Comparison of ENCODE assay signal across 30 cellular contexts in genomic region chr10:55062349-55062748, GRCh38.
"Had no signal": no experiment of that assay in that cellular context is flagged by ENCODE, and none has a peak within 500 bp of the region (broad histone marks: within the 10 kb centered on the region; RNA-seq: fewer than 3 reads in every experiment).

No MANE protein-coding gene starts in this region.

- H3K27me3 ChIP-seq: adrenal gland, ascending aorta, body of pancreas, brain microvascular endothelial cell, breast epithelium, cardiac muscle cell had no signal

- H3K36me3 ChIP-seq: adrenal gland, ascending aorta, brain microvascular endothelial cell, breast epithelium, cardiac muscle cell had no signal

- DNase-seq: activated effector memory CD4-positive, alpha-beta T cell treated with anti-CD3 and anti-CD28 coated beads, Interleukin-2, amount 50 U/mL, for 16 hours; activated effector memory CD4-positive, alpha-beta T cell treated with Interleukin-2 at 50 U/mL for 16 hours; activated gamma-delta T cell; activated gamma-delta T cell treated with Interleukin-2 at 50 U/mL for 16 hours; activated naive CD4-positive, alpha-beta T cell; activated naive CD4-positive, alpha-beta T cell treated with anti-CD3 and anti-CD28 coated beads for 36 hours; activated naive CD4-positive, alpha-beta T cell treated with anti-CD3 and anti-CD28 coated beads, Interleukin-2, amount 10 ng/mL, durations not matched to agents 7 days and 5 days; activated naive CD4-positive, alpha-beta T cell treated with anti-CD3 and anti-CD28 coated beads, Interleukin-2, amount 50 U/mL, for 16 hours; activated naive CD4-positive, alpha-beta T cell treated with Interleukin-2 at 50 U/mL for 16 hours; activated naive CD8-positive, alpha-beta T cell treated with anti-CD3 and anti-CD28 coated beads for 36 hours; activated naive CD8-positive, alpha-beta T cell treated with anti-CD3 and anti-CD28 coated beads, Interleukin-2, amount 10 ng/mL, durations not matched to agents 7 days and 5 days; activated naive CD8-positive, alpha-beta T cell treated with anti-CD3 and anti-CD28 coated beads, Interleukin-2, amount 50 U/mL, for 24 hours; activated T-cell treated with anti-CD3 and anti-CD28 coated beads, Interleukin-2, amount 50 U/mL, for 1 hour; activated T-cell treated with anti-CD3 and anti-CD28 coated beads, Interleukin-2, amount 50 U/mL, for 24 hours; activated T-cell treated with anti-CD3 and anti-CD28 coated beads, Interleukin-2, amount 50 U/mL, for 4 hours; activated T-cell treated with anti-CD3 and anti-CD28 coated beads, Interleukin-2, amount 50 U/mL, for 48 hours; activated T-cell treated with anti-CD3 and anti-CD28 coated beads, Interleukin-2, amount 50 U/mL, for 72 hours; adrenal gland; amniotic stem cell; amygdala; anterior cingulate cortex; aorta; body of pancreas; brain microvascular endothelial cell; caudate nucleus; central memory CD4-positive, alpha-beta T cell; cerebellar nuclear complex had no signal

- H3K27ac ChIP-seq: adrenal gland, ascending aorta, body of pancreas, brain microvascular endothelial cell, breast epithelium, cardiac muscle cell had no signal

- H3K9me3 ChIP-seq: adrenal gland, ascending aorta, body of pancreas, breast epithelium had no signal

- H3K4me3 ChIP-seq: adrenal gland, ascending aorta, body of pancreas, breast epithelium, cardiac muscle cell had no signal
